16 cellular contexts compared by ENCODE assay signal in genomic region chr20:9839626-9840025, GRCh38. TPM values are rescaled to one million over a fixed set of nuclear protein-coding genes. Genes with fewer than 3 reads are reported as not detected.
DNase-seq lines count a peak whose midpoint lies in the region; ATAC-seq and TF ChIP-seq lines count a peak whose summit lies in the region.
"Had no signal": no experiment of that assay in that cellular context is flagged by ENCODE, and none has a peak within 500 bp of the region (broad histone marks: within the 10 kb centered on the region; RNA-seq: fewer than 3 reads in every experiment).

No MANE protein-coding gene starts in this region.

- H3K27ac ChIP-seq in HUES64 (ENCODE audit: low read depth, low read length): no peak overlapping the region
- H3K27ac ChIP-seq in hepatocyte: no peak overlapping the region
- no peak overlapping the region for H3K27ac ChIP-seq in trophoblast cell (ENCODE audit: low read depth, low read length)
- no peak overlapping the region for H3K27ac ChIP-seq in GM23248
- no peak overlapping the region for H3K27ac ChIP-seq in gastroesophageal sphincter
- H3K27ac ChIP-seq: coronary artery, pancreas, upper lobe of left lung had no signal

- H2AFZ ChIP-seq in hepatocyte: peak overlapping the region; percentile 57
- H2AFZ ChIP-seq in trophoblast cell (ENCODE audit: insufficient read depth, low read length, poor library complexity): no peak overlapping the region
- no peak overlapping the region for H2AFZ ChIP-seq in GM23248

- H4K12ac ChIP-seq in trophoblast cell (ENCODE audit: low read depth, low read length): no peak overlapping the region

- peaks cover 37% of the 10 kb centered on the region for H3K4me1 Mint-ChIP-seq in brain

- H3K79me2 ChIP-seq in hepatocyte (no peaks in the 10 kb centered on the region), trophoblast cell (ENCODE audit: control insufficient read depth, insufficient read depth, low read length, poor library complexity) (no peaks in the 10 kb centered on the region), GM23248 (ENCODE audit: insufficient read depth) (no peaks in the 10 kb centered on the region)

- H2BK12ac ChIP-seq in trophoblast cell (ENCODE audit: low read length): no peak overlapping the region

- H3K27ac Mint-ChIP-seq in brain: peak overlapping the region in 2 of 5 experiments; percentile 53 to 69
- H3K27ac Mint-ChIP-seq: activated naive CD4-positive, alpha-beta T cell treated with anti-CD3 and anti-CD28 coated beads, Interleukin-2, amount 50 U/mL, for 72 hours; activated T-cell treated with anti-CD3 and anti-CD28 coated beads, Interleukin-2, amount 50 U/mL, for 72 hours had no signal

- H3K36me3 ChIP-seq in HUES64 (ENCODE audit: insufficient read depth, low read length): no peaks in the 10 kb centered on the region
- H3K36me3 ChIP-seq in hepatocyte (replicated peaks; ENCODE audit: insufficient read depth, low read depth): no peaks in the 10 kb centered on the region
- no peaks in the 10 kb centered on the region for H3K36me3 ChIP-seq in trophoblast cell (ENCODE audit: control insufficient read depth in 1 of 2, insufficient read depth in 2 of 2, low read length in 2 of 2)
- H3K36me3 ChIP-seq in GM23248 (ENCODE audit: low read depth): no peaks in the 10 kb centered on the region
- H3K36me3 ChIP-seq in gastroesophageal sphincter: no peaks in the 10 kb centered on the region
- H3K36me3 ChIP-seq: pancreas, upper lobe of left lung had no signal

- H2BK120ac ChIP-seq in trophoblast cell (ENCODE audit: insufficient read depth, low read length, poor library complexity): no peak overlapping the region

- TF ChIP-seq POLR2A in gastroesophageal sphincter (IDR thresholded peaks at IDR 0.05): no peak

- H2AK5ac ChIP-seq in trophoblast cell (ENCODE audit: low read length): no peak overlapping the region

- peaks cover 0 to 17% (median 4%) of the 10 kb centered on the region in 5 experiments for H3K9me3 Mint-ChIP-seq in brain

- peak overlapping the region; percentile 76 to 97 (median 94) for H3K4me3 Mint-ChIP-seq in brain
- H3K4me3 Mint-ChIP-seq: activated T-cell treated with anti-CD3 and anti-CD28 coated beads, Interleukin-2, amount 50 U/mL, for 72 hours had no signal

- 89% methylated on average over 5 of the region's 5 CpGs for WGBS in HUES64
- WGBS in hepatocyte (ENCODE audit: low lambda C conversion rate, missing lambda C conversion rate): 88% methylated on average over 5 of the region's 5 CpGs
- no CpG with 5 or more reads among the region's 5 CpGs for WGBS in trophoblast cell (ENCODE audit: extremely low coverage, insufficient coverage, insufficient read length)
- 31 to 34% methylated on average over 5 of the region's 5 CpGs for WGBS in GM23248 (ENCODE audit: low coverage in 1 of 2, low lambda C conversion rate in 2 of 2, missing lambda C conversion rate in 2 of 2), 2 experiments
- 71 to 80% methylated on average over 3 of the region's 5 CpGs for WGBS in gastroesophageal sphincter (ENCODE audit: low coverage in 1 of 2), 2 donors

- no peaks in the 10 kb centered on the region for H3K9me3 ChIP-seq in HUES64 (ENCODE audit: insufficient read depth, low read depth, low read length)
- H3K9me3 ChIP-seq in hepatocyte (ENCODE audit: low read depth): no peaks in the 10 kb centered on the region
- H3K9me3 ChIP-seq in trophoblast cell (ENCODE audit: insufficient read depth, low read depth, low read length): no peaks in the 10 kb centered on the region
- H3K9me3 ChIP-seq in GM23248 (ENCODE audit: low read depth): no peaks in the 10 kb centered on the region
- peaks cover 0 to 12% (median 0%) of the 10 kb centered on the region in 3 donors for H3K9me3 ChIP-seq in gastroesophageal sphincter
- H3K9me3 ChIP-seq: pancreas had no signal

- no peaks in the 10 kb centered on the region for H3K9me2 ChIP-seq in hepatocyte (replicated peaks; ENCODE audit: insufficient read depth)
- H3K9me2 ChIP-seq in GM23248 (ENCODE audit: insufficient read depth): no peaks in the 10 kb centered on the region

- no peak overlapping the region for H3K9ac ChIP-seq in HUES64 (ENCODE audit: low read depth, low read length)
- H3K9ac ChIP-seq in trophoblast cell (ENCODE audit: low read length): no peak overlapping the region
- H3K9ac ChIP-seq in GM23248: no peak overlapping the region

- H3K4me1 ChIP-seq in HUES64 (ENCODE audit: insufficient read depth, low read length): no peaks in the 10 kb centered on the region; the same call in 1 of the 2 replicates
- H3K4me1 ChIP-seq in hepatocyte (ENCODE audit: insufficient read depth): no peaks in the 10 kb centered on the region
- H3K4me1 ChIP-seq in trophoblast cell (ENCODE audit: control insufficient read depth in 1 of 2, insufficient read depth in 2 of 2, low read length in 2 of 2): peaks cover 3 to 7% of the 10 kb centered on the region in 2 experiments
- H3K4me1 ChIP-seq in GM23248 (ENCODE audit: insufficient read depth): no peaks in the 10 kb centered on the region
- peaks cover 0 to 14% (median 0%) of the 10 kb centered on the region in 3 donors for H3K4me1 ChIP-seq in gastroesophageal sphincter
- H3K4me1 ChIP-seq: pancreas had no signal

- no peak for DNase-seq in hepatocyte (ENCODE audit: low spot score)
- DNase-seq in trophoblast cell: no peak
- DNase-seq in GM23248: no peak
- DNase-seq in iPS-NIHi7 (ENCODE audit: extremely low spot score): no peak
- DNase-seq: activated T-cell treated with anti-CD3 and anti-CD28 coated beads, Interleukin-2, amount 50 U/mL, for 72 hours; stimulated activated CD4-positive, alpha-beta T cell treated with anti-CD3 and anti-CD28 coated beads, Interleukin-2, amount 100 ng/mL, for 24 hours; stimulated activated naive CD8-positive, alpha-beta T cell treated with anti-CD3 and anti-CD28 coated beads, Interleukin-15, Interleukin-2, amounts not matched to agents 100 U/mL and 50 U/mL, for 24 hours had no signal

- no peaks in the 10 kb centered on the region for H4K20me1 ChIP-seq in hepatocyte (ENCODE audit: insufficient read depth, poor library complexity, severe bottlenecking)
- H4K20me1 ChIP-seq in GM23248 (ENCODE audit: insufficient read depth): no peaks in the 10 kb centered on the region

- no peak overlapping the region for H4K91ac ChIP-seq in trophoblast cell (ENCODE audit: low read depth, low read length)

- H3K4me2 ChIP-seq in hepatocyte: peak overlapping the region; percentile 81
- H3K4me2 ChIP-seq in trophoblast cell (ENCODE audit: low read length): peak overlapping the region; percentile 84
- no peak overlapping the region for H3K4me2 ChIP-seq in GM23248 (ENCODE audit: unreplicated experiment)

- no peak for ATAC-seq in gastroesophageal sphincter
- ATAC-seq: activated naive CD4-positive, alpha-beta T cell treated with anti-CD3 and anti-CD28 coated beads, Interleukin-2, amount 50 U/mL, for 72 hours; activated T-cell treated with anti-CD3 and anti-CD28 coated beads, Interleukin-2, amount 50 U/mL, for 72 hours; stimulated activated naive CD8-positive, alpha-beta T cell treated with anti-CD3 and anti-CD28 coated beads, Interleukin-15, Interleukin-2, amounts not matched to agents 100 U/mL and 50 U/mL, for 24 hours had no signal

- no peaks in the 10 kb centered on the region for H3K36me3 Mint-ChIP-seq in brain

- H3K4me3 ChIP-seq in HUES64 (ENCODE audit: low read length): peak overlapping the region; percentile 83
- no peak overlapping the region for H3K4me3 ChIP-seq in hepatocyte
- no peak overlapping the region for H3K4me3 ChIP-seq in trophoblast cell (ENCODE audit: low read depth, low read length)
- no peak overlapping the region for H3K4me3 ChIP-seq in GM23248
- H3K4me3 ChIP-seq in gastroesophageal sphincter: no peak overlapping the region

- H3K18ac ChIP-seq in trophoblast cell (ENCODE audit: low read length): no peak overlapping the region

- no peaks in the 10 kb centered on the region for H3F3A ChIP-seq in GM23248 (ENCODE audit: insufficient read depth)

- H3K4ac ChIP-seq in trophoblast cell (ENCODE audit: low read depth, low read length): no peak overlapping the region

- H3K79me1 ChIP-seq in trophoblast cell (ENCODE audit: low read length): no peaks in the 10 kb centered on the region

- in situ Hi-C loops in GM23248 (cut with MboI): no loop called here

- no peak for TF ChIP-seq EP300 in gastroesophageal sphincter (IDR thresholded peaks at IDR 0.05)

- H4K8ac ChIP-seq in trophoblast cell (ENCODE audit: low read depth, low read length): no peak overlapping the region

- H3K23ac ChIP-seq in trophoblast cell (ENCODE audit: low read length): no peak overlapping the region

- H3K14ac ChIP-seq in trophoblast cell (ENCODE audit: low read length): no peak overlapping the region

- H3K27me3 Mint-ChIP-seq in brain: peaks cover 21% of the 10 kb centered on the region

- peaks cover 37% of the 10 kb centered on the region for H3K27me3 ChIP-seq in HUES64 (ENCODE audit: insufficient read depth, low read length)
- H3K27me3 ChIP-seq in hepatocyte: peaks cover 34% of the 10 kb centered on the region
- no peaks in the 10 kb centered on the region for H3K27me3 ChIP-seq in trophoblast cell (ENCODE audit: insufficient read depth, low read length)
- H3K27me3 ChIP-seq in GM23248 (replicated peaks; ENCODE audit: insufficient read depth): peaks cover 21% of the 10 kb centered on the region
- H3K27me3 ChIP-seq in gastroesophageal sphincter: peaks cover 42% of the 10 kb centered on the region

- TF ChIP-seq CTCF in brain (conservative IDR thresholded peaks at IDR 0.05) (no peak), hepatocyte (IDR thresholded peaks at IDR 0.05; ENCODE audit: poor library complexity) (no peak), gastroesophageal sphincter (IDR thresholded peaks at IDR 0.05) (no peak)

- H2BK5ac ChIP-seq in trophoblast cell (ENCODE audit: low read depth, low read length, poor library complexity): no peak overlapping the region

RNA-seq across cellular contexts. Expression of gene PAK5, which starts 0.8 kb away (rescaled TPM):
- 0.45 TPM for polyA plus RNA-seq in HUES64 (2013, experiment 1 of 2)
- 0.89 TPM for polyA plus RNA-seq in HUES64 (2013, experiment 2 of 2)
- 7.2 TPM for polyA plus RNA-seq in brain (ENCODE audit: insufficient read depth, low read depth, low replicate concordance)
- 0.76 and 0.97 TPM in 2 replicates for total RNA-seq in hepatocyte
- polyA plus RNA-seq in hepatocyte: 0.56 and 0.80 TPM in 2 replicates
- polyA plus RNA-seq in trophoblast cell (2013): 0.12 TPM in 2 replicates
- total RNA-seq in GM23248 (2014; rRNA removed; shearing (Covaris generic)): not detected in 2 replicates
- polyA plus RNA-seq in GM23248 (2016; fragmentation: Nextera tagmentation; extraction: Ambion mirVana): not detected in 2 replicates
- total RNA-seq in gastroesophageal sphincter: 1 to 10 TPM in 1 of 4 donors, under 1 TPM in 2, not detected in 1; 0.05 to 6.6 (median 0.54) TPM
- total RNA-seq: activated CD8-positive, alpha-beta memory T cell treated with anti-CD3 and anti-CD28 coated beads for 36 hours; activated naive CD4-positive, alpha-beta T cell treated with anti-CD3 and anti-CD28 coated beads, Interleukin-2, amount 50 U/mL, for 72 hours; activated T-cell treated with anti-CD3 and anti-CD28 coated beads, Interleukin-2, amount 50 U/mL, for 72 hours; epithelial cell of proximal tubule had no signal
